Comparison of ENCODE assay signal across 8 cellular contexts in the genomic region with DNA sequence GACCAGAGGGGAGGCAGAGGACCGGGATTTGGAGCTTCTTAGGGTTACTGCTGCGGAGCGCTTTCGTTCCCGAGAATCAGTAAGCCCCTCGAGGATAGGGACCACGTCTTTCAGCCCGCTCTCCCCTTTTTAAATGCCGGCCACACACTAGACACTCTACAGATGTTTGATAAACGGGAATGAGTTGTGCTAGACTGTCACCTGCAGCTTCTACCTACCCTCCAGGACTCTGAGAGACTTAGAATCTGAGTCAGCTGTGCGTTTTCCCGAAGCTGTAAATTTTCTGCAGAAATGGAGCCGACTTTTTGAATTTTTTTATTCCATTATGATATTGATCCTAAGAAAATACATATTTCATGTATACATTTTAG. TPM values are rescaled to one million over a fixed set of nuclear protein-coding genes. Genes with fewer than 3 reads are reported as not detected.
A peak's percentile ranks its signal among the peaks of the same experiment; 100 is the strongest.
DNase-seq lines count a peak whose midpoint lies in the region; ATAC-seq and TF ChIP-seq lines count a peak whose summit lies in the region.

No MANE protein-coding gene starts in this region.

- H3K4me1 Mint-ChIP-seq in CD4-positive, alpha-beta memory T cell, result peaks cover 4 to 22% (median 10%) of the 10 kb centered on the region in 4 donors
- H3K4me1 Mint-ChIP-seq in naive thymus-derived CD8-positive, alpha-beta T cell, result peaks cover 7 to 22% (median 16%) of the 10 kb centered on the region in 4 donors

- ATAC-seq in GM19438 (IDR thresholded peaks at IDR 0.05; ENCODE audit: low read depth, unreplicated experiment) (peak; percentile 29), HG03469 (IDR thresholded peaks at IDR 0.05; ENCODE audit: unreplicated experiment) (peak; percentile 13)
- ATAC-seq in naive thymus-derived CD8-positive, alpha-beta T cell, result peak; percentile 10 to 11

- POLR2A ChIA-PET in CD4-positive, alpha-beta memory T cell (lab: Charles Lee; ENCODE audit: partially characterized antibody), result interaction anchor here (1.1 to 2.7 kb wide), 4 partner anchors 35 to 246 kb away, joined by 3 to 67 read pairs (median 8); a partner anchor contains a TSS
- POLR2A ChIA-PET in naive thymus-derived CD8-positive, alpha-beta T cell (lab: Charles Lee), result interaction anchor here (0.6 to 4.9 kb wide), 5 partner anchors 14 to 196 kb away, joined by 3 to 76 read pairs (median 4); a partner anchor contains a TSS

- CTCF ChIA-PET in CD4-positive, alpha-beta memory T cell (lab: Charles Lee; ENCODE audit: partially characterized antibody), result interaction anchor here (0.6 to 4.3 kb wide), 8 partner anchors 10 to 276 kb away, joined by 3 to 29 read pairs (median 4); a partner anchor contains a TSS

- H3K9me3 ChIP-seq in CD4-positive, alpha-beta memory T cell (ENCODE audit: control insufficient read depth in 1 of 2, low read length in 2 of 2), result no peaks in the 10 kb centered on the region
- H3K9me3 ChIP-seq in breast epithelium, result no peaks in the 10 kb centered on the region

- peaks cover 0 to 7% (median 0%) of the 10 kb centered on the region in 8 donors for H3K9me3 Mint-ChIP-seq in CD4-positive, alpha-beta memory T cell
- H3K9me3 Mint-ChIP-seq in naive thymus-derived CD8-positive, alpha-beta T cell, result no peaks in the 10 kb centered on the region

- no peak for TF ChIP-seq CTCF in breast epithelium (IDR thresholded peaks at IDR 0.05)

- no peaks in the 10 kb centered on the region for H3K27me3 ChIP-seq in CD4-positive, alpha-beta memory T cell (ENCODE audit: insufficient read depth, low read length)
- H3K27me3 ChIP-seq in breast epithelium, result no peaks in the 10 kb centered on the region

- peak overlapping the region; percentile 87 to 97 (median 96) for H3K4me3 Mint-ChIP-seq in CD4-positive, alpha-beta memory T cell
- H3K4me3 Mint-ChIP-seq in naive thymus-derived CD8-positive, alpha-beta T cell, result peak overlapping the region; percentile 88 to 97 (median 94)

- H3K36me3 Mint-ChIP-seq in CD4-positive, alpha-beta memory T cell, result peaks cover 0 to 9% of the 10 kb centered on the region in 2 donors
- H3K36me3 Mint-ChIP-seq in naive thymus-derived CD8-positive, alpha-beta T cell, result peaks cover 0 to 3% (median 0%) of the 10 kb centered on the region in 3 donors

- no peak for TF ChIP-seq POLR2A in breast epithelium (IDR thresholded peaks at IDR 0.05)

- no peak for DNase-seq in CD4-positive, alpha-beta memory T cell
- DNase-seq in breast epithelium (ENCODE audit: low spot score in 2 of 2) (no peak), NCI-H82 (lab: John Stamatoyannopoulos, UW) (no peak), kidney glomerular epithelial cell (lab: John Stamatoyannopoulos, UW) (no peak)
- no peak for DNase-seq in naive thymus-derived CD8-positive, alpha-beta T cell
- no peak for DNase-seq in stimulated activated CD4-positive, alpha-beta T cell treated with anti-CD3 and anti-CD28 coated beads, Interleukin-15, amount 100 ng/mL, for 24 hours

- peak overlapping the region; percentile 45 for H3K27ac ChIP-seq in CD4-positive, alpha-beta memory T cell (ENCODE audit: low read depth, low read length)
- peak overlapping the region; percentile 90 to 92 for H3K27ac ChIP-seq in breast epithelium

- H3K4me3 ChIP-seq in CD4-positive, alpha-beta memory T cell (ENCODE audit: low read length in 2 of 2), result peak overlapping the region; percentile 79 to 93
- peak overlapping the region; percentile 62 to 84 (median 76) for H3K4me3 ChIP-seq in breast epithelium

- intact Hi-C loops in CD4-positive, alpha-beta memory T cell (cut with micrococcal nuclease), result loop anchor here (1.0 to 2.0 kb wide), 2 partner anchors 53 to 255 kb away; no protein-coding TSS in a partner anchor
- intact Hi-C loops in breast epithelium (cut with DNase I; ENCODE audit: low total_unique reads), result no loop called here

- no peaks in the 10 kb centered on the region for H3K27me3 Mint-ChIP-seq in CD4-positive, alpha-beta memory T cell
- no peaks in the 10 kb centered on the region for H3K27me3 Mint-ChIP-seq in naive thymus-derived CD8-positive, alpha-beta T cell

- peaks cover 18% of the 10 kb centered on the region for H3K4me1 ChIP-seq in CD4-positive, alpha-beta memory T cell (ENCODE audit: insufficient read depth, low read length)
- no peaks in the 10 kb centered on the region for H3K4me1 ChIP-seq in breast epithelium

- peak overlapping the region in 5 of 7 donors; percentile 25 to 91 (median 88) for H3K27ac Mint-ChIP-seq in CD4-positive, alpha-beta memory T cell
- peak overlapping the region in 9 of 10 donors; percentile 82 to 95 (median 93) for H3K27ac Mint-ChIP-seq in naive thymus-derived CD8-positive, alpha-beta T cell

- no peaks in the 10 kb centered on the region for H3K36me3 ChIP-seq in CD4-positive, alpha-beta memory T cell (ENCODE audit: insufficient read depth, low read length)
- H3K36me3 ChIP-seq in breast epithelium, result no peaks in the 10 kb centered on the region

RNA-seq across cellular contexts. Expression of a gene that starts 0.7 kb away (rescaled TPM):
- total RNA-seq in CD4-positive, alpha-beta memory T cell, result 1 to 10 TPM; 1.8 to 1.9 TPM
- polyA plus RNA-seq in CD4-positive, alpha-beta memory T cell, result under 1 TPM; 0.11 to 0.26 TPM
- 1 to 10 TPM; 4.8 to 8.8 (median 5.6) TPM for total RNA-seq in breast epithelium
- 1 to 10 TPM; 2.1 to 3.2 TPM for total RNA-seq in naive thymus-derived CD8-positive, alpha-beta T cell
- polyA plus RNA-seq in naive thymus-derived CD8-positive, alpha-beta T cell, result under 1 TPM; 0.39 to 0.80 (median 0.48) TPM

RNA-seq across cellular contexts. Expression of a gene that starts 42.7 kb away (rescaled TPM):
- 100 to 1,000 TPM; 181 to 188 TPM for total RNA-seq in CD4-positive, alpha-beta memory T cell
- 100 to 1,000 TPM in 1 of 2 donors, 10 to 100 TPM in 1; 75.1 to 144 TPM for polyA plus RNA-seq in CD4-positive, alpha-beta memory T cell
- total RNA-seq in breast epithelium, result 10 to 100 TPM; 28.0 to 39.1 (median 39.0) TPM
- 100 to 1,000 TPM; 179 to 184 TPM for total RNA-seq in naive thymus-derived CD8-positive, alpha-beta T cell
- 100 to 1,000 TPM; 113 to 163 (median 143) TPM for polyA plus RNA-seq in naive thymus-derived CD8-positive, alpha-beta T cell

Comparison
In these comparisons a context has a peak if more than half of its experiments do, and no peak if none do; other contexts are left out.
1. RNA of a gene that starts 42.7 kb away (total RNA-seq): 181 to 188 TPM in CD4-positive, alpha-beta memory T cell and 179 to 184 TPM in naive thymus-derived CD8-positive, alpha-beta T cell; 28.0 to 39.1 TPM in breast epithelium; every median in the first group is over 4 times any median in the second.
2. Peak in every context shown above with its lines, with median percentiles within 50 percentile points of each other: ATAC-seq.